ENCODE assay signal across 8 cellular contexts in genomic region chr13:106349080-106349841, GRCh38.
DNase-seq lines count a peak whose midpoint lies in the region; ATAC-seq and TF ChIP-seq lines count a peak whose summit lies in the region.

No MANE protein-coding gene starts in this region.

- H3K36me3 Mint-ChIP-seq in CD8-positive, alpha-beta memory T cell = no peaks in the 10 kb centered on the region

- POLR2A ChIA-PET in CD8-positive, alpha-beta memory T cell (lab: Charles Lee) = no interaction called here

- 3% methylated on average over 29 of the region's 29 CpGs for WGBS in prostate gland

- no peak for TF ChIP-seq CTCF in fibroblast of pulmonary artery (IDR thresholded peaks at IDR 0.05; ENCODE audit: low read length, missing control alignments)
- TF ChIP-seq CTCF in prostate gland (IDR thresholded peaks at IDR 0.05) = no peak

- CTCF ChIA-PET in CD8-positive, alpha-beta memory T cell (lab: Charles Lee) = no interaction called here

- H3K9me3 Mint-ChIP-seq in CD8-positive, alpha-beta memory T cell = peaks cover 0 to 3% (median 0%) of the 10 kb centered on the region in 5 donors

- H3K27me3 ChIP-seq in prostate gland (replicated peaks; ENCODE audit: insufficient read depth) = no peaks in the 10 kb centered on the region
- H3K27me3 ChIP-seq in CD8-positive, alpha-beta memory T cell (ENCODE audit: insufficient read depth, low read length, poor library complexity, severe bottlenecking) = peaks cover 5% of the 10 kb centered on the region

- no peaks in the 10 kb centered on the region for H3K9me3 ChIP-seq in prostate gland
- no peaks in the 10 kb centered on the region for H3K9me3 ChIP-seq in CD8-positive, alpha-beta memory T cell (ENCODE audit: low read length)

- no peak overlapping the region for H3K27ac ChIP-seq in prostate gland
- H3K27ac ChIP-seq in CD8-positive, alpha-beta memory T cell (ENCODE audit: low read depth, low read length) = no peak overlapping the region

- TF ChIP-seq POLR2A in prostate gland (IDR thresholded peaks at IDR 0.05) = no peak

- DNase-seq in NCI-H748 treated with DMSO at 0.1 percent for 48 hours (lab: John Stamatoyannopoulos, UW) (peak; percentile 78), fibroblast of pulmonary artery (ENCODE audit: low read depth) (no peak), prostate gland (ENCODE audit: low spot score) (peak; percentile 59), epidermal melanocyte (ENCODE audit: insufficient read length, low spot score) (no peak), AML-193 (lab: John Stamatoyannopoulos, UW) (no peak)
- DNase-seq in CD8-positive, alpha-beta memory T cell = no peak
- DNase-seq in stimulated activated CD4-positive, alpha-beta T cell treated with anti-CD3 and anti-CD28 coated beads, Interleukin-1b, Interleukin-23, amount 100 ng/mL, for 48 hours = no peak

- H3K27me3 Mint-ChIP-seq in CD8-positive, alpha-beta memory T cell = peaks cover 1 to 25% of the 10 kb centered on the region in 2 donors

- no peaks in the 10 kb centered on the region for H3K4me1 Mint-ChIP-seq in CD8-positive, alpha-beta memory T cell

- H3K27ac Mint-ChIP-seq in CD8-positive, alpha-beta memory T cell = no peak overlapping the region

- H3K4me3 ChIP-seq in fibroblast of pulmonary artery (replicated peaks; ENCODE audit: low read depth, low read length) (peak overlapping the region; percentile 40), prostate gland (peak overlapping the region in 1 of 2 donors; percentile 20)
- H3K4me3 ChIP-seq in CD8-positive, alpha-beta memory T cell (ENCODE audit: low read length) = no peak overlapping the region

- no peaks in the 10 kb centered on the region for H3K36me3 ChIP-seq in prostate gland
- no peaks in the 10 kb centered on the region for H3K36me3 ChIP-seq in CD8-positive, alpha-beta memory T cell (ENCODE audit: insufficient read depth, low read length)

- no peaks in the 10 kb centered on the region for H3K4me1 ChIP-seq in prostate gland (replicated peaks)
- H3K4me1 ChIP-seq in CD8-positive, alpha-beta memory T cell (ENCODE audit: insufficient read depth, low read length) = no peaks in the 10 kb centered on the region

- intact Hi-C loops in prostate gland (cut with DNase I) = no loop called here

- no peak overlapping the region for H3K4me3 Mint-ChIP-seq in CD8-positive, alpha-beta memory T cell

- ATAC-seq in GM19395 (IDR thresholded peaks at IDR 0.05; ENCODE audit: unreplicated experiment) = peak; percentile 61

Comparison
In these comparisons a context has a peak if more than half of its experiments do, and no peak if none do; other contexts are left out.
1. DNase-seq: peak in NCI-H748 treated with DMSO at 0.1 percent for 48 hours (single experiment) and prostate gland (single experiment); none in fibroblast of pulmonary artery (single experiment), CD8-positive, alpha-beta memory T cell (0 of 5), epidermal melanocyte (single experiment), stimulated activated CD4-positive, alpha-beta T cell treated with anti-CD3 and anti-CD28 coated beads, Interleukin-1b, Interleukin-23, amount 100 ng/mL, for 48 hours (single experiment) and AML-193 (0 of 2).